1 cellular context compared by ENCODE assay signal in the genomic region with DNA sequence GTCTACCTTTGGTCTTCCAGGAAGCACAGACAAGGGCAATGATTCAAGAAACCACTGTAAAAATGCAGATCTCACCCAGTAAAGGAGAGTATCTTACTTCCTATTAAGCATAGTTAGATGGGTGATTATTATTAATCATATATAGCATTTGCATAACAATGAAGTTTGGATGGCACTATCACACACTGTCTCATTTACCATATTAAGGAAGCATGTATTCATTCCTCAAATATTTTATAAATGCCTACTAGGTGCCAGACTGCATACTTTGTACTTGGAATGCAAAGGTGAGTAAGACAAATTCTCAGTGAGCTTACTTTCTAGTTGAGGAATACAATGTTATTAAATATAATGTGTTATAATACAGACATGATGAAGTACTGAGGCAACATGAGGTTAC.
TF ChIP-seq lines count a peak whose summit lies in the region.

No MANE protein-coding gene starts in this region.

TF ChIP-seq in HCT116, 20 proteins besides CTCF, POLR2A, EP300 and RAD21 (continued from another document):
- TF ChIP-seq, protein P1, sequence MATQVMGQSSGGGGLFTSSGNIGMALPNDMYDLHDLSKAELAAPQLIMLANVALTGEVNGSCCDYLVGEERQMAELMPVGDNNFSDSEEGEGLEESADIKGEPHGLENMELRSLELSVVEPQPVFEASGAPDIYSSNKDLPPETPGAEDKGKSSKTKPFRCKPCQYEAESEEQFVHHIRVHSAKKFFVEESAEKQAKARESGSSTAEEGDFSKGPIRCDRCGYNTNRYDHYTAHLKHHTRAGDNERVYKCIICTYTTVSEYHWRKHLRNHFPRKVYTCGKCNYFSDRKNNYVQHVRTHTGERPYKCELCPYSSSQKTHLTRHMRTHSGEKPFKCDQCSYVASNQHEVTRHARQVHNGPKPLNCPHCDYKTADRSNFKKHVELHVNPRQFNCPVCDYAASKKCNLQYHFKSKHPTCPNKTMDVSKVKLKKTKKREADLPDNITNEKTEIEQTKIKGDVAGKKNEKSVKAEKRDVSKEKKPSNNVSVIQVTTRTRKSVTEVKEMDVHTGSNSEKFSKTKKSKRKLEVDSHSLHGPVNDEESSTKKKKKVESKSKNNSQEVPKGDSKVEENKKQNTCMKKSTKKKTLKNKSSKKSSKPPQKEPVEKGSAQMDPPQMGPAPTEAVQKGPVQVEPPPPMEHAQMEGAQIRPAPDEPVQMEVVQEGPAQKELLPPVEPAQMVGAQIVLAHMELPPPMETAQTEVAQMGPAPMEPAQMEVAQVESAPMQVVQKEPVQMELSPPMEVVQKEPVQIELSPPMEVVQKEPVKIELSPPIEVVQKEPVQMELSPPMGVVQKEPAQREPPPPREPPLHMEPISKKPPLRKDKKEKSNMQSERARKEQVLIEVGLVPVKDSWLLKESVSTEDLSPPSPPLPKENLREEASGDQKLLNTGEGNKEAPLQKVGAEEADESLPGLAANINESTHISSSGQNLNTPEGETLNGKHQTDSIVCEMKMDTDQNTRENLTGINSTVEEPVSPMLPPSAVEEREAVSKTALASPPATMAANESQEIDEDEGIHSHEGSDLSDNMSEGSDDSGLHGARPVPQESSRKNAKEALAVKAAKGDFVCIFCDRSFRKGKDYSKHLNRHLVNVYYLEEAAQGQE (IDR thresholded peaks at IDR 0.05; ENCODE audit: low read depth): no peak
- TF ChIP-seq TCF7L2 (IDR thresholded peaks at IDR 0.05; ENCODE audit: borderline replicate concordance, extremely low read depth, insufficient read depth, insufficient read length) (no peak), ELF1 (IDR thresholded peaks at IDR 0.05; ENCODE audit: borderline replicate concordance, low read depth) (no peak), SIN3A (IDR thresholded peaks at IDR 0.05; ENCODE audit: low read depth) (no peak)
TF ChIP-seq in HCT116: peak in this region for 0.
